8 cellular contexts compared by ENCODE assay signal in the genomic region with DNA sequence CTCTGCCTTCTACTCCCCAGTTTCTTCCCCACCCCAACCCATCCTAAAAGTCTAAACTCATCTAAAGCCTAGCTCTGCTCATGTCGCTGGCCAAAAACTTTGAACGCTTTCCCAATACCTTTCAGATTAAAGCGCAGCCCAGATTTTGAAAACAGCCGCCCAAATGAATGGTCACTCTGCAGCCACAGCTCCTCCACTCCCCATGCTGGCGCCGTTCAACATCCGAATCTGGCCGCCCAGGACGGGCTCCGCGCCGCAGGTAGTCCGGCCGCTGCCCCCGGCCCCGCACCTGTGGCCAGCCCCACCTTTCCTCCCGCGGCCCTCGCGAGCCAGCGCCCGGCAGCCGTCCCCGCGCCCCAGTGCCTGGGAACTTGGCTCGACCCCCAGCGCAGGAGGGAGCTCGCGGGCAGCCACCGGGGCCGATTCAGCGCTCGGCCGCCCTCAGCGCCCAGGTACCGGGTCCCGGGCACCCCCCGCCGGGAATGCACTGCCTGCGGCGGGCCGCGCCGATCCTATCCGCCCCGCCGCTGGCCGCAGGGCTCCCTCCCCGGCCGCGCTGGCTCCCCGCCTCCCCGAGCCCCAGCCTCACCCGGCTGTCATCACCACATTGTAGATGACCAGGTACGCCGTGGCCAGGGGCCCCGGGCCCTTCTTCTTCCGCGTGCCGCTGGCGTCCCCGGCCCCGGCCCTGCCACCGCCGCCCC. TPM values are rescaled to one million over a fixed set of nuclear protein-coding genes. Genes with fewer than 3 reads are reported as not detected.
DNase-seq lines count a peak whose midpoint lies in the region; ATAC-seq and TF ChIP-seq lines count a peak whose summit lies in the region.

No MANE protein-coding gene starts in this region.

- H3K4me3 ChIP-seq in esophagus muscularis mucosa, result peak overlapping the region; percentile 87 to 95 (median 94)

- WGBS in esophagus muscularis mucosa, result 0% methylated on average over 18 of the region's 65 CpGs

- TF ChIP-seq CTCF in esophagus muscularis mucosa (IDR thresholded peaks at IDR 0.05), result peak; percentile 37 to 42 (median 39)

- H3K4me1 ChIP-seq in ES-I3 (ENCODE audit: insufficient read depth, low read length) (no peaks in the 10 kb centered on the region), esophagus muscularis mucosa (peaks cover 12 to 40% (median 23%) of the 10 kb centered on the region in 4 donors)

- TF ChIP-seq POLR2A in esophagus muscularis mucosa (IDR thresholded peaks at IDR 0.05; ENCODE audit: low read depth), result no peak

- peak overlapping the region; percentile 90 to 96 (median 95) for H3K27ac ChIP-seq in esophagus muscularis mucosa (replicated peaks in 1 of 4)

- H3K36me3 ChIP-seq in ES-I3 (ENCODE audit: insufficient read depth, low read length) (no peaks in the 10 kb centered on the region; the same call in 1 of the 2 replicates), esophagus muscularis mucosa (peaks cover 3 to 27% (median 21%) of the 10 kb centered on the region in 4 donors)

- ATAC-seq in GM19372 (IDR thresholded peaks at IDR 0.05; ENCODE audit: low read depth, unreplicated experiment) (peak; percentile 25), HG03432 (IDR thresholded peaks at IDR 0.05; ENCODE audit: unreplicated experiment) (peak; percentile 39)
- peak; percentile 31 to 32 for ATAC-seq in naive thymus-derived CD8-positive, alpha-beta T cell

- H3K27me3 Mint-ChIP-seq in T-helper 2 cell treated with Interferon-gamma antibody and Interleukin-4, amounts not matched to agents 5 μg/mL and 100 μg/mL, for 36 hours (ENCODE audit: low read depth), result no peaks in the 10 kb centered on the region
- no peaks in the 10 kb centered on the region for H3K27me3 Mint-ChIP-seq in naive thymus-derived CD8-positive, alpha-beta T cell

- H3K4me1 Mint-ChIP-seq in T-helper 2 cell treated with Interferon-gamma antibody and Interleukin-4, amounts not matched to agents 5 μg/mL and 100 μg/mL, for 36 hours (ENCODE audit: low read depth), result peaks cover 22% of the 10 kb centered on the region
- H3K4me1 Mint-ChIP-seq in naive thymus-derived CD8-positive, alpha-beta T cell, result peaks cover 16 to 23% (median 17%) of the 10 kb centered on the region in 4 donors

- intact Hi-C loops in esophagus muscularis mucosa (cut with DNase I), result loop anchor here (10.0 kb wide), 1 partner anchor 140 kb away; no protein-coding TSS in a partner anchor

- no peak overlapping the region for H3K4me3 Mint-ChIP-seq in T-helper 2 cell treated with Interferon-gamma antibody and Interleukin-4, amounts not matched to agents 5 μg/mL and 100 μg/mL, for 36 hours
- peak overlapping the region in 6 of 10 donors; percentile 79 to 92 (median 88) for H3K4me3 Mint-ChIP-seq in naive thymus-derived CD8-positive, alpha-beta T cell

- peaks cover 33% of the 10 kb centered on the region for H3K36me3 Mint-ChIP-seq in T-helper 2 cell treated with Interferon-gamma antibody and Interleukin-4, amounts not matched to agents 5 μg/mL and 100 μg/mL, for 36 hours (ENCODE audit: low read depth)
- H3K36me3 Mint-ChIP-seq in naive thymus-derived CD8-positive, alpha-beta T cell, result peaks cover 0 to 30% (median 16%) of the 10 kb centered on the region in 3 donors

- no peak for DNase-seq in T-helper 2 cell treated with Interferon-gamma antibody and Interleukin-4, amounts not matched to agents 5 μg/mL and 100 μg/mL, for 36 hours (ENCODE audit: low spot score)
- DNase-seq in esophagus muscularis mucosa (ENCODE audit: extremely low spot score) (peak; percentile 66), putamen (ENCODE audit: low spot score) (no peak), NCI-H774 (lab: John Stamatoyannopoulos, UW) (no peak)
- peak in 4 of 10 donors; percentile 24 to 47 (median 38) for DNase-seq in naive thymus-derived CD8-positive, alpha-beta T cell

- POLR2A ChIA-PET in naive thymus-derived CD8-positive, alpha-beta T cell (lab: Charles Lee), result interaction anchor here (1.6 to 2.1 kb wide), 3 partner anchors 9 to 383 kb away, joined by 3 to 6 read pairs (median 5); partner anchors contain the start of gene SEC22A

- H3K9ac ChIP-seq in ES-I3 (ENCODE audit: low read depth, low read length), result peak overlapping the region; percentile 88

- H3K27ac Mint-ChIP-seq in T-helper 2 cell treated with Interferon-gamma antibody and Interleukin-4, amounts not matched to agents 5 μg/mL and 100 μg/mL, for 36 hours, result peak overlapping the region; percentile 78
- H3K27ac Mint-ChIP-seq in naive thymus-derived CD8-positive, alpha-beta T cell, result peak overlapping the region; percentile 59 to 96 (median 88)

- no peaks in the 10 kb centered on the region for H3K27me3 ChIP-seq in esophagus muscularis mucosa

- no peak for TF ChIP-seq EP300 in esophagus muscularis mucosa (IDR thresholded peaks at IDR 0.05)

- H3K9me3 ChIP-seq in ES-I3 (ENCODE audit: control insufficient read depth, insufficient read depth, low read length), result peaks cover 2% of the 10 kb centered on the region; the same call in 1 of the 2 replicates
- H3K9me3 ChIP-seq in esophagus muscularis mucosa, result no peaks in the 10 kb centered on the region

- peaks cover 3% of the 10 kb centered on the region for H3K9me3 Mint-ChIP-seq in T-helper 2 cell treated with Interferon-gamma antibody and Interleukin-4, amounts not matched to agents 5 μg/mL and 100 μg/mL, for 36 hours
- H3K9me3 Mint-ChIP-seq in naive thymus-derived CD8-positive, alpha-beta T cell, result peaks cover 0 to 3% (median 0%) of the 10 kb centered on the region in 9 donors

RNA-seq across cellular contexts. Expression of gene HACD2, which starts 0.4 kb away (rescaled TPM):
- total RNA-seq in esophagus muscularis mucosa, result 10 to 100 TPM; 20.5 to 30.3 (median 25.3) TPM
- 10 to 100 TPM; 26.1 to 28.9 TPM for total RNA-seq in naive thymus-derived CD8-positive, alpha-beta T cell
- polyA plus RNA-seq in naive thymus-derived CD8-positive, alpha-beta T cell, result 10 to 100 TPM; 16.0 to 20.5 (median 20.1) TPM
